In the genomic region with DNA sequence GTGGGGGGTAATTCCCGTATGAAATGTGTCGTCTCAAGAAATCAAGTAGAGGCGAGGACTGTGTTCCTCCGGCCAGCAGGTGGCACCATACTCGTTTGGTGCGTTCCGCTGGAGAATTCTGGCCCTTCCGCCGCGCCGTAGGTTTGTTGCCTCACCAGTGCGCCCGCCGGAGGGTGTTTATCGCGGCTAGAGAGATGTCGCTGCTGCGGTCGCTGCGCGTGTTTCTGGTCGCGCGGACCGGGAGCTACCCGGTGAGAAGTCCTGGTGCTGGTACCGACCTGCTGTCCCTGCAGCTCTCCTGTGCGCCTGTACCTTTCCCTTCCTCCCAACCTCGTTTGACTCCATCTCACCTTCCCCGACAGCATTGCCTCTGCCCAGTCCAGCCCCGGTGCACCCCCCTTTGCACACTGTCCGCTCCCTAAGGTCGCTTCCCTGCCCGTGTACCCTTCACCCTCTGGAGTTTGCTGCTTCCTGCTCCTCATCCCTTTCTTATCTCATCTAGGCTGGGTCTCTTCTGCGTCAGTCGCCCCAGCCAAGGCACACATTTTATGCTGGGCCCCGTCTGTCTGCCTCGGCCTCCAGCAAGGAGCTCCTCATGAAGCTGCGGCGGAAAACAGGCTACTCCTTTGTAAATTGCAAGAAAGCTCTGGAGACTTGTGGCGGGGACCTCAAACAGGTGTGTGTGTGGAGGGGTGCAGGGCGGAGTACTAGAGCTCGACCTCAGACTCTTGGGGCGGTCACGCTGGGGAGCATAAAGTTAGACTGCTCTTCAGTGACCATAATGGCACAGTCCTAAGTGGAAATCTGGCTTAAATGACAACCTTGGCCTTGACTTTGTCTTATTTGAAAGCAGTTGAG, we compare ENCODE assay signal across 8 cellular contexts. TPM values are rescaled to one million over a fixed set of nuclear protein-coding genes. Genes with fewer than 3 reads are reported as not detected.
A peak's percentile ranks its signal among the peaks of the same experiment; 100 is the strongest.
DNase-seq lines count a peak whose midpoint lies in the region; ATAC-seq, FAIRE-seq and TF ChIP-seq lines count a peak whose summit lies in the region.

TSFM (plus strand) TSS at position 180 of the 858 bp plus-strand sequence; CDS start at position 195, 15 bp downstream.

- intact Hi-C loops in head of caudate nucleus (cut with DNase I) (no loop called here), pancreas (cut with DNase I) (no loop called here), tibial artery (cut with DNase I; ENCODE audit: low total_unique reads) (no loop called here)

- no peaks in the 10 kb centered on the region for H3K27me3 Mint-ChIP-seq in activated naive CD8-positive, alpha-beta T cell

- H3K4me1 ChIP-seq in pancreas (peaks cover 4 to 15% (median 14%) of the 10 kb centered on the region in 3 donors), tibial artery (peaks cover 0 to 18% (median 11%) of the 10 kb centered on the region in 4 donors)

- no peak for FAIRE-seq in pancreas (lab: Jason Lieb, UNC)

- H3K4me3 ChIP-seq in pancreas (peak within 1 kb of the TSS; percentile 58 to 91 (median 84)), tibial artery (peak within 1 kb of the TSS; percentile 76 to 89)

- WGBS in pancreas, 2 donors = 0 to 1% methylated on average over 45 of the region's 45 CpGs

- peak within 1 kb of the TSS in 2 of 4 donors; percentile 47 to 53 for H3K27ac ChIP-seq in pancreas
- H3K27ac ChIP-seq in tibial artery = peak within 1 kb of the TSS; percentile 68 to 75

- ATAC-seq in HG02610 (IDR thresholded peaks at IDR 0.05; ENCODE audit: unreplicated experiment) (peak; percentile 79), SK-N-SH treated with all-trans-retinoic acid at 6 μM for 48 hours (peak; percentile 91), pancreas (peak; percentile 95 to 99 (median 98))

- no peaks in the 10 kb centered on the region for H3K9me3 ChIP-seq in pancreas
- no peaks in the 10 kb centered on the region for H3K9me3 ChIP-seq in tibial artery

- TF ChIP-seq CTCF in GM12801 (IDR thresholded peaks at IDR 0.05; ENCODE audit: extremely low read depth, insufficient read length) = peak; percentile 59
- peak; percentile 77 to 89 (median 82) for TF ChIP-seq CTCF in pancreas (IDR thresholded peaks at IDR 0.05)
- TF ChIP-seq CTCF in tibial artery (IDR thresholded peaks at IDR 0.05) = peak; percentile 91 to 94

- H3K4me1 Mint-ChIP-seq in activated naive CD8-positive, alpha-beta T cell (ENCODE audit: low read depth) = peaks cover 38% of the 10 kb centered on the region

- DNase-seq in NCI-H1092 (lab: John Stamatoyannopoulos, UW) = peak; percentile 84
- DNase-seq in head of caudate nucleus = peak; percentile 95 to 100 (median 98)
- DNase-seq in pancreas = peak; percentile 91 to 98 (median 94)
- peak; percentile 97 for DNase-seq in tibial artery

- H3K27ac Mint-ChIP-seq in activated naive CD8-positive, alpha-beta T cell = peak within 1 kb of the TSS; percentile 99

- peaks cover 4% of the 10 kb centered on the region for H3K36me3 Mint-ChIP-seq in activated naive CD8-positive, alpha-beta T cell

- no peaks in the 10 kb centered on the region for H3K9me3 Mint-ChIP-seq in activated naive CD8-positive, alpha-beta T cell (ENCODE audit: low read depth)

- peak within 1 kb of the TSS; percentile 99 for H3K4me3 Mint-ChIP-seq in activated naive CD8-positive, alpha-beta T cell

- H3K36me3 ChIP-seq in pancreas (peaks cover 3 to 27% (median 7%) of the 10 kb centered on the region in 3 donors), tibial artery (peaks cover 22 to 44% (median 30%) of the 10 kb centered on the region in 3 donors)

- H3K27me3 ChIP-seq in pancreas (no peaks in the 10 kb centered on the region), tibial artery (no peaks in the 10 kb centered on the region)

TF ChIP-seq in SK-N-SH treated with all-trans-retinoic acid at 6 μM for 48 hours, 23 proteins besides CTCF, POLR2A, EP300 and RAD21:
- no peak for TF ChIP-seq ZFP30 (CRISPR knock-in tag; IDR thresholded peaks at IDR 0.05)
- no peak for TF ChIP-seq ARNTL (CRISPR knock-in tag; IDR thresholded peaks at IDR 0.05; ENCODE audit: borderline replicate concordance, low read depth)
- peak; percentile 74; the same call in 1 of the 2 replicates for TF ChIP-seq PATZ1 (CRISPR knock-in tag; IDR thresholded peaks at IDR 0.05; ENCODE audit: borderline replicate concordance)
- no peak for TF ChIP-seq CSDC2 (CRISPR knock-in tag; IDR thresholded peaks at IDR 0.05)
- 0 out of 2 replicates have a peak, but pooled peaks have one; percentile 13 for TF ChIP-seq TSHZ2 (CRISPR knock-in tag; IDR thresholded peaks at IDR 0.05)
- no peak for TF ChIP-seq ZNF565 (CRISPR knock-in tag; conservative IDR thresholded peaks at IDR 0.05; ENCODE audit: low read depth)
- TF ChIP-seq ESRRG (CRISPR knock-in tag; IDR thresholded peaks at IDR 0.05) = no peak
TF ChIP-seq in SK-N-SH treated with all-trans-retinoic acid at 6 μM for 48 hours: peak in this region for 2.

RNA-seq across cellular contexts. Expression of gene TSFM, which starts in this region (rescaled TPM):
- total RNA-seq in pancreas = 10 to 100 TPM in 4 of 6 donors, 1 to 10 TPM in 2; 7.2 to 14.2 (median 12.1) TPM
- 10 to 100 TPM; 13.2 to 16.7 TPM for polyA plus RNA-seq in pancreas
